9 cellular contexts compared by ENCODE assay signal in genomic region chr12:107514887-107515445, GRCh38.
A peak's percentile ranks its signal among the peaks of the same experiment; 100 is the strongest.
DNase-seq lines count a peak whose midpoint lies in the region; ATAC-seq and TF ChIP-seq lines count a peak whose summit lies in the region.
"Had no signal": no experiment of that assay in that cellular context is flagged by ENCODE, and none has a peak within 500 bp of the region (broad histone marks: within the 10 kb centered on the region; RNA-seq: fewer than 3 reads in every experiment).

No MANE protein-coding gene starts in this region.

- H3K4me1 ChIP-seq in SJSA1 (replicated peaks) = peaks cover 12% of the 10 kb centered on the region

- H3K36me3 ChIP-seq in SJSA1 = no peaks in the 10 kb centered on the region

- H3K4me3 Mint-ChIP-seq in naive thymus-derived CD8-positive, alpha-beta T cell = no peak overlapping the region

- H3K27me3 ChIP-seq in SJSA1 (replicated peaks) = no peaks in the 10 kb centered on the region; the same call in 1 of the 2 replicates

- peak overlapping the region; percentile 25 for H3K27ac ChIP-seq in SJSA1

- peak overlapping the region in 5 of 10 donors; percentile 3 to 40 (median 22) for H3K27ac Mint-ChIP-seq in naive thymus-derived CD8-positive, alpha-beta T cell

- POLR2A ChIA-PET in naive thymus-derived CD8-positive, alpha-beta T cell (lab: Charles Lee) = no interaction called here

- no peak for ATAC-seq in naive thymus-derived CD8-positive, alpha-beta T cell

- H3K4me1 Mint-ChIP-seq in naive thymus-derived CD8-positive, alpha-beta T cell = peaks cover 12 to 49% (median 20%) of the 10 kb centered on the region in 4 donors

- H3K4me3 ChIP-seq in SJSA1 = no peak overlapping the region
- H3K4me3 ChIP-seq in fibroblast of pulmonary artery (replicated peaks; ENCODE audit: low read depth, low read length) = no peak overlapping the region
- H3K4me3 ChIP-seq in skeletal muscle cell (ENCODE audit: low read depth, low read length) = no peak overlapping the region

- no peaks in the 10 kb centered on the region for H3K27me3 Mint-ChIP-seq in naive thymus-derived CD8-positive, alpha-beta T cell

- no peak for TF ChIP-seq CTCF in fibroblast of pulmonary artery (IDR thresholded peaks at IDR 0.05; ENCODE audit: low read length, missing control alignments)

- H3K9me3 ChIP-seq in SJSA1 (replicated peaks) = peaks cover 4% of the 10 kb centered on the region; the same call in 1 of the 2 replicates

- DNase-seq in H4 (ENCODE audit: low spot score) (peak; percentile 27), SJSA1 (ENCODE audit: low read depth in 1 of 2, low spot score in 2 of 2) (no peak), fibroblast of pulmonary artery (ENCODE audit: low read depth) (peak; percentile 74), skeletal muscle cell (ENCODE audit: low read depth) (peak; percentile 89), DMS79 treated with DMSO at 0.1 percent for 48 hours (lab: John Stamatoyannopoulos, UW) (no peak)
- DNase-seq in naive thymus-derived CD8-positive, alpha-beta T cell = no peak
- no peak for DNase-seq in stimulated activated CD4-positive, alpha-beta T cell treated with anti-CD3 and anti-CD28 coated beads, Interleukin-1b, Interleukin-23, amount 100 ng/mL, for 48 hours
- DNase-seq: GDM1, NCI-H1694 had no signal

- no peaks in the 10 kb centered on the region for H3K9me3 Mint-ChIP-seq in naive thymus-derived CD8-positive, alpha-beta T cell

- peaks cover 0 to 12% (median 10%) of the 10 kb centered on the region in 3 donors for H3K36me3 Mint-ChIP-seq in naive thymus-derived CD8-positive, alpha-beta T cell

Comparison
In these comparisons a context has a peak if more than half of its experiments do, and no peak if none do; other contexts are left out.
1. DNase-seq: peak in H4 (single experiment), fibroblast of pulmonary artery (single experiment) and skeletal muscle cell (single experiment); none in SJSA1 (0 of 2), naive thymus-derived CD8-positive, alpha-beta T cell (0 of 10), DMS79 treated with DMSO at 0.1 percent for 48 hours (single experiment) and stimulated activated CD4-positive, alpha-beta T cell treated with anti-CD3 and anti-CD28 coated beads, Interleukin-1b, Interleukin-23, amount 100 ng/mL, for 48 hours (single experiment).